In genomic region chr21:38807481-38807880, GRCh38 we compare ENCODE assay signal across 8 cellular contexts. TPM values are rescaled to one million over a fixed set of nuclear protein-coding genes. Genes with fewer than 3 reads are reported as not detected.
DNase-seq lines count a peak whose midpoint lies in the region; ATAC-seq and TF ChIP-seq lines count a peak whose summit lies in the region.

No MANE protein-coding gene starts in this region.

- DNase-seq in CD14-positive monocyte (ENCODE audit: low spot score) = no peak
- DNase-seq in NCI-H146 treated with DMSO at 0.1 percent for 48 hours (lab: John Stamatoyannopoulos, UW; ENCODE audit: unreplicated experiment) = peak; percentile 36
- DNase-seq in choroid plexus epithelial cell (ENCODE audit: low read depth) = peak; percentile 55
- DNase-seq in naive thymus-derived CD8-positive, alpha-beta T cell = no peak
- DNase-seq in dermis blood vessel endothelial cell = no peak
- DNase-seq in RKO (ENCODE audit: low spot score) = no peak
- no peak for DNase-seq in stimulated activated naive CD4-positive, alpha-beta T cell treated with Interleukin-2 at 50 U/mL for 16 hours (lab: John Stamatoyannopoulos, UW)

- H3K4me3 ChIP-seq in choroid plexus epithelial cell (ENCODE audit: low read depth, low read length) = peak overlapping the region; percentile 86

- POLR2A ChIA-PET in naive thymus-derived CD8-positive, alpha-beta T cell (lab: Charles Lee) = interaction anchor here (0.6 kb wide), 1 partner anchor 45 kb away, joined by 3 read pairs; no protein-coding TSS in a partner anchor

- TF ChIP-seq CTCF in CD14-positive monocyte (IDR thresholded peaks at IDR 0.05) = no peak
- TF ChIP-seq CTCF in choroid plexus epithelial cell (conservative IDR thresholded peaks at IDR 0.05; ENCODE audit: low read depth, low read length) = no peak

- H3K27me3 Mint-ChIP-seq in CD14-positive monocyte (ENCODE audit: low read depth in 3 of 3) = peaks cover under 1 to 2% (median 2%) of the 10 kb centered on the region in 3 donors
- H3K27me3 Mint-ChIP-seq in naive thymus-derived CD8-positive, alpha-beta T cell = no peaks in the 10 kb centered on the region
- peaks cover 23% of the 10 kb centered on the region for H3K27me3 Mint-ChIP-seq in stimulated activated memory B cell treated with anti-CD40 and anti-IgM and Interleukin-4, amounts not matched to agents 10 μg/mL and 1 μg/mL and 100 μg/mL, for 72 hours

- peaks cover 33 to 44% of the 10 kb centered on the region in 2 donors for H3K36me3 Mint-ChIP-seq in CD14-positive monocyte
- H3K36me3 Mint-ChIP-seq in naive thymus-derived CD8-positive, alpha-beta T cell = peaks cover 0 to 24% (median 6%) of the 10 kb centered on the region in 3 donors
- no peaks in the 10 kb centered on the region for H3K36me3 Mint-ChIP-seq in stimulated activated memory B cell treated with anti-CD40 and anti-IgM and Interleukin-4, amounts not matched to agents 10 μg/mL and 1 μg/mL and 100 μg/mL, for 72 hours

- intact Hi-C loops in CD14-positive monocyte (cut with micrococcal nuclease) = loop anchor here in 1 of 2 donors (5.0 kb wide), 3 partner anchors 55 to 290 kb away; no protein-coding TSS in a partner anchor

- H3K4me3 Mint-ChIP-seq in CD14-positive monocyte = peak overlapping the region; percentile 89 to 95
- H3K4me3 Mint-ChIP-seq in naive thymus-derived CD8-positive, alpha-beta T cell = peak overlapping the region; percentile 78 to 92 (median 88)
- no peak overlapping the region for H3K4me3 Mint-ChIP-seq in stimulated activated memory B cell treated with anti-CD40 and anti-IgM and Interleukin-4, amounts not matched to agents 10 μg/mL and 1 μg/mL and 100 μg/mL, for 72 hours

- peaks cover 51% of the 10 kb centered on the region for H3K4me1 Mint-ChIP-seq in CD14-positive monocyte
- peaks cover 13 to 41% (median 36%) of the 10 kb centered on the region in 4 donors for H3K4me1 Mint-ChIP-seq in naive thymus-derived CD8-positive, alpha-beta T cell
- H3K4me1 Mint-ChIP-seq in stimulated activated memory B cell treated with anti-CD40 and anti-IgM and Interleukin-4, amounts not matched to agents 10 μg/mL and 1 μg/mL and 100 μg/mL, for 72 hours = peaks cover 14% of the 10 kb centered on the region

- H3K9me3 Mint-ChIP-seq in CD14-positive monocyte = no peaks in the 10 kb centered on the region
- no peaks in the 10 kb centered on the region for H3K9me3 Mint-ChIP-seq in naive thymus-derived CD8-positive, alpha-beta T cell
- H3K9me3 Mint-ChIP-seq in stimulated activated memory B cell treated with anti-CD40 and anti-IgM and Interleukin-4, amounts not matched to agents 10 μg/mL and 1 μg/mL and 100 μg/mL, for 72 hours = no peaks in the 10 kb centered on the region

- peak overlapping the region; percentile 18 to 95 (median 94) for H3K27ac Mint-ChIP-seq in CD14-positive monocyte
- peak overlapping the region in 8 of 10 donors; percentile 62 to 88 (median 74) for H3K27ac Mint-ChIP-seq in naive thymus-derived CD8-positive, alpha-beta T cell
- H3K27ac Mint-ChIP-seq in stimulated activated memory B cell treated with anti-CD40 and anti-IgM and Interleukin-4, amounts not matched to agents 10 μg/mL and 1 μg/mL and 100 μg/mL, for 72 hours = no peak overlapping the region

- no peak for ATAC-seq in naive thymus-derived CD8-positive, alpha-beta T cell
- ATAC-seq in stimulated activated memory B cell treated with anti-CD40 and anti-IgM and Interleukin-4, amounts not matched to agents 10 μg/mL and 1 μg/mL and 100 μg/mL, for 72 hours = no peak

RNA-seq across cellular contexts. Expression of gene ETS2, which starts 1.8 kb away (rescaled TPM):
- polyA plus RNA-seq in CD14-positive monocyte = 10 to 100 TPM; 54.2 to 59.5 TPM
- total RNA-seq in naive thymus-derived CD8-positive, alpha-beta T cell = 10 to 100 TPM; 11.5 to 14.8 TPM
- polyA plus RNA-seq in naive thymus-derived CD8-positive, alpha-beta T cell = 1 to 10 TPM; 4.7 to 6.6 (median 5.8) TPM
- 26.2 and 30.1 TPM in 2 replicates for total RNA-seq in dermis blood vessel endothelial cell

Comparison
In these comparisons a context has a peak if more than half of its experiments do, and no peak if none do; other contexts are left out.
1. DNase-seq: peak in NCI-H146 treated with DMSO at 0.1 percent for 48 hours (single experiment) and choroid plexus epithelial cell (single experiment); none in CD14-positive monocyte (single experiment), naive thymus-derived CD8-positive, alpha-beta T cell (0 of 10), dermis blood vessel endothelial cell (single experiment), RKO (single experiment) and stimulated activated naive CD4-positive, alpha-beta T cell treated with Interleukin-2 at 50 U/mL for 16 hours (single experiment).